Comparison of ENCODE assay signal across 10 cellular contexts in genomic region chr12:6612652-6613014, GRCh38. TPM values are rescaled to one million over a fixed set of nuclear protein-coding genes. Genes with fewer than 3 reads are reported as not detected.
DNase-seq lines count a peak whose midpoint lies in the region; ATAC-seq and TF ChIP-seq lines count a peak whose summit lies in the region.
"Had no signal": no experiment of that assay in that cellular context is flagged by ENCODE, and none has a peak within 500 bp of the region (broad histone marks: within the 10 kb centered on the region; RNA-seq: fewer than 3 reads in every experiment).

No MANE protein-coding gene starts in this region.

- H3K4me1 Mint-ChIP-seq in endothelial cell (ENCODE audit: unreplicated experiment) (peaks cover 33% of the 10 kb centered on the region), progenitor cell of endocrine pancreas (ENCODE audit: low read depth) (peaks cover 24% of the 10 kb centered on the region)

- in situ Hi-C loops in gastrocnemius medialis (cut with MboI; ENCODE audit: low sequenced_read_pairs in 4 of 4) = no loop called here

- H3K4me1 ChIP-seq in RWPE2 (ENCODE audit: insufficient read depth, poor library complexity, severe bottlenecking) (peaks cover 24% of the 10 kb centered on the region), esophagus (ENCODE audit: control insufficient read depth in 2 of 2, insufficient read depth in 2 of 2, low read length in 1 of 2) (peaks cover 12 to 13% of the 10 kb centered on the region in 2 donors), gastrocnemius medialis (peaks cover 22 to 30% of the 10 kb centered on the region in 2 donors)

- ATAC-seq in RWPE2 (ENCODE audit: low read depth) (no peak), gastrocnemius medialis (no peak), GM18861 (IDR thresholded peaks at IDR 0.05; ENCODE audit: unreplicated experiment) (no peak), GM19452 (IDR thresholded peaks at IDR 0.05; ENCODE audit: unreplicated experiment) (no peak)

- H3K27me3 Mint-ChIP-seq in endothelial cell (ENCODE audit: unreplicated experiment) (peaks cover 3% of the 10 kb centered on the region), progenitor cell of endocrine pancreas (no peaks in the 10 kb centered on the region)

- H3K27me3 ChIP-seq in RWPE2 (ENCODE audit: insufficient read depth, poor library complexity, severe bottlenecking) = no peaks in the 10 kb centered on the region
- no peaks in the 10 kb centered on the region for H3K27me3 ChIP-seq in esophagus (ENCODE audit: control insufficient read depth in 1 of 2, insufficient read depth in 2 of 2, low read length in 2 of 2)
- H3K27me3 ChIP-seq in gastrocnemius medialis = no peaks in the 10 kb centered on the region

- H3K27ac Mint-ChIP-seq in endothelial cell (ENCODE audit: unreplicated experiment) = no peak overlapping the region
- no peak overlapping the region for H3K27ac Mint-ChIP-seq in progenitor cell of endocrine pancreas

- WGBS in esophagus, 2 donors = 24 to 32% methylated on average over 7 of the region's 7 CpGs

- H3K4me3 ChIP-seq in RWPE2 (ENCODE audit: severe bottlenecking) (no peak overlapping the region), esophagus (ENCODE audit: low read depth in 1 of 2, low read length in 2 of 2) (no peak overlapping the region), gastrocnemius medialis (peak overlapping the region in 1 of 4 donors; percentile 24)

- no peaks in the 10 kb centered on the region for H3K9me3 ChIP-seq in RWPE2 (ENCODE audit: severe bottlenecking)
- H3K9me3 ChIP-seq in esophagus (ENCODE audit: control insufficient read depth in 2 of 2, insufficient read depth in 1 of 2, low read depth in 1 of 2, low read length in 1 of 2) = no peaks in the 10 kb centered on the region
- H3K9me3 ChIP-seq in gastrocnemius medialis = no peaks in the 10 kb centered on the region

- H3K36me3 ChIP-seq in RWPE2 (ENCODE audit: low read depth) (no peaks in the 10 kb centered on the region), esophagus (ENCODE audit: control insufficient read depth in 2 of 2, insufficient read depth in 2 of 2, low read length in 1 of 2) (no peaks in the 10 kb centered on the region), gastrocnemius medialis (no peaks in the 10 kb centered on the region)

- TF ChIP-seq CTCF in RWPE2 (IDR thresholded peaks at IDR 0.05; ENCODE audit: poor library complexity, severe bottlenecking) = no peak
- no peak for TF ChIP-seq CTCF in gastrocnemius medialis (IDR thresholded peaks at IDR 0.05 in 4 of 5, conservative IDR thresholded peaks at IDR 0.05 in 1 of 5)
- no peak for TF ChIP-seq CTCF in endothelial cell (IDR thresholded peaks at IDR 0.05; ENCODE audit: unreplicated experiment)
- TF ChIP-seq CTCF in progenitor cell of endocrine pancreas (IDR thresholded peaks at IDR 0.05; ENCODE audit: unreplicated experiment) = no peak

- H3K4me3 Mint-ChIP-seq in endothelial cell (ENCODE audit: unreplicated experiment) (no peak overlapping the region), progenitor cell of endocrine pancreas (ENCODE audit: low read depth) (no peak overlapping the region)

- H3K27ac ChIP-seq in RWPE2 (ENCODE audit: poor library complexity, severe bottlenecking) (peak overlapping the region; percentile 69), esophagus (ENCODE audit: low read depth in 2 of 2, low read length in 1 of 2) (peak overlapping the region; percentile 93 to 99), gastrocnemius medialis (peak overlapping the region; percentile 74 to 93 (median 84))

- H3K9me3 Mint-ChIP-seq in endothelial cell (ENCODE audit: unreplicated experiment) (no peaks in the 10 kb centered on the region), progenitor cell of endocrine pancreas (ENCODE audit: low read depth) (no peaks in the 10 kb centered on the region)

- TF ChIP-seq POLR2A in gastrocnemius medialis (IDR thresholded peaks at IDR 0.05) = no peak

- H3K36me3 Mint-ChIP-seq in endothelial cell (ENCODE audit: low read depth, unreplicated experiment) = peaks cover 4% of the 10 kb centered on the region
- no peaks in the 10 kb centered on the region for H3K36me3 Mint-ChIP-seq in progenitor cell of endocrine pancreas (ENCODE audit: insufficient read depth)

- intact Hi-C loops in gastrocnemius medialis (cut with DNase I; ENCODE audit: low total_unique reads) = loop anchor here (1.0 kb wide), 1 partner anchor 77 kb away; the partner anchor contains the start of gene ZNF384

- DNase-seq in DMS53 treated with DMSO at 0.1 percent for 48 hours (lab: John Stamatoyannopoulos, UW; ENCODE audit: unreplicated experiment) (peak; percentile 53), RWPE2 (ENCODE audit: low spot score) (no peak), gastrocnemius medialis (no peak), endothelial cell (ENCODE audit: low spot score) (no peak), progenitor cell of endocrine pancreas (ENCODE audit: low spot score, unreplicated experiment) (no peak)

RNA-seq across cellular contexts. Expression of gene CHD4, which starts 5.5 kb away (rescaled TPM):
- 100 to 1,000 TPM in 1 of 2 donors, 10 to 100 TPM in 1; 79.3 to 116 TPM for polyA plus RNA-seq in esophagus
- total RNA-seq in gastrocnemius medialis (100 to 1,000 TPM; 128 to 173 (median 148) TPM), endothelial cell (ENCODE audit: unreplicated experiment) (334 TPM), progenitor cell of endocrine pancreas (370 and 406 TPM in 2 replicates)

RNA-seq across cellular contexts. Expression of gene LPAR5, which starts 23.1 kb away (rescaled TPM):
- 10 to 100 TPM; 11.6 to 19.3 TPM for polyA plus RNA-seq in esophagus
- total RNA-seq in gastrocnemius medialis (under 1 TPM; 0.17 to 0.75 (median 0.47) TPM), endothelial cell (ENCODE audit: unreplicated experiment) (2.7 TPM), progenitor cell of endocrine pancreas (0.27 TPM in 1 of 2 replicates, not detected in the other)
- total RNA-seq: myocyte, RPMI7951 had no signal

RNA-seq across cellular contexts. Expression of gene ACRBP, which starts 34.6 kb away (rescaled TPM):
- under 1 TPM; 0.32 to 0.84 TPM for polyA plus RNA-seq in esophagus
- total RNA-seq in gastrocnemius medialis (under 1 TPM in 3 of 4 donors, not detected in 1; 0.27 to 0.71 (median 0.65) TPM), endothelial cell (ENCODE audit: unreplicated experiment) (19.3 TPM), progenitor cell of endocrine pancreas (5.0 and 5.6 TPM in 2 replicates)

RNA-seq across cellular contexts. Expression of gene NOP2, which starts 44.5 kb away (rescaled TPM):
- 10 to 100 TPM; 26.3 to 41.6 TPM for polyA plus RNA-seq in esophagus
- total RNA-seq in gastrocnemius medialis (10 to 100 TPM; 25.7 to 63.3 (median 45.3) TPM), endothelial cell (ENCODE audit: unreplicated experiment) (37.5 TPM), progenitor cell of endocrine pancreas (95.9 and 96.0 TPM in 2 replicates)

RNA-seq across cellular contexts. Expression of gene ING4, which starts 50.3 kb away (rescaled TPM):
- 10 to 100 TPM; 15.2 to 24.7 TPM for polyA plus RNA-seq in esophagus
- total RNA-seq in gastrocnemius medialis = 10 to 100 TPM; 12.8 to 28.9 (median 19.7) TPM
- 41.3 TPM for total RNA-seq in endothelial cell (ENCODE audit: unreplicated experiment)
- total RNA-seq in progenitor cell of endocrine pancreas = 105 and 110 TPM in 2 replicates
